8 cellular contexts compared by ENCODE assay signal in the genomic region with DNA sequence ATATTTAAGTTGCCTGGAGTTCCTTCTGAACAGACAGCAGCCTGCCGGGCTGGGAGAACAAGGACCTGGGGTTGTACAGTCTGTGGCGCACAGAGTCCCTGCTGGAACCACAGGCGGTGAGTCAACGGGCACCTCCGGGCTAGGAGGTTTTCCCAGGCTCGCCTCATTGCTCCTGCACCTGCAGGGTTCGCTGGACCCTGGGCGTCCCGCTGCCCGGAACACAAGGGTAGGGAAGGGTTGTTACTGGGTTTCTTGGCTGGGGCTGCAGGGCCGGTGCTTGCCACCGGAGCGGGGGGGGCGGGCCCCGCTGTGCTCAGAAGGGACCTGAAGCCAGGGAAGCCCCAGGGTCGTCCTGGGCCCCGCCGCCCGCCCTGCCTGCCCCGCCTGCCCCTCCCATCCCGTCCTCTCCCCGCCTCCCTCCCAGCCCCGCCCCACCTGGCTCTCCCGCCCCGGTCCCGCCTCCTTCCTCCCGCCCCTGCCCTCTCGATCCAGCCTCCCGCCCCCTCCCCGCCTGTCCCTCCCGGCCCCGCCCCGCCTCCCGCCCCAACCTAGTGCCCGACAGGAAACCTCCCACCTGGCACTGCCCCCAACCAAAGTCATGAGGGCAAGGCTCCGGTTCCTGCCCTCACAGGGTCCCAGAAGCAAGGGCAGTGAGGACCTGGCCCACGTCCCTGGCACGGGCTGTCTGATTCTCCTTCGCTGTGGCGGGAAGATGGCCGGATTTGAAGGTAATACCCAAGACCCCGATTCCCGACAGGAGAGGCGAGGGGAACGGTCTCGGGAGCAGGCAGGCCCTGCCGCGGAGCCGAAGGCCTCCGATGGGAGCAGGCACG. TPM values are rescaled to one million over a fixed set of nuclear protein-coding genes. Genes with fewer than 3 reads are reported as not detected.
DNase-seq lines count a peak whose midpoint lies in the region; ATAC-seq, FAIRE-seq and TF ChIP-seq lines count a peak whose summit lies in the region.

No MANE protein-coding gene starts in this region.

- peaks cover 7% of the 10 kb centered on the region; the same call in 2 of the 3 replicates for H3K9me3 ChIP-seq in A549
- H3K9me3 ChIP-seq in pancreas = no peaks in the 10 kb centered on the region
- H3K9me3 ChIP-seq in upper lobe of left lung = no peaks in the 10 kb centered on the region

- TF ChIP-seq POLR2A in A549 (IDR thresholded peaks at IDR 0.05; ENCODE audit: low read length) = peak; percentile 17
- no peak for TF ChIP-seq POLR2A in upper lobe of left lung (IDR thresholded peaks at IDR 0.05)

- peak overlapping the region; percentile 82 for H3K4me3 Mint-ChIP-seq in activated naive CD4-positive, alpha-beta T cell treated with anti-CD3 and anti-CD28 coated beads for 36 hours

- peaks cover 0 to 6% (median 0%) of the 10 kb centered on the region in 3 donors for H3K36me3 ChIP-seq in pancreas
- peaks cover 0 to 23% (median 17%) of the 10 kb centered on the region in 4 donors for H3K36me3 ChIP-seq in upper lobe of left lung

- ATAC-seq in A549 = peak; percentile 81 to 82
- peak; percentile 35 for ATAC-seq in GM18907 (IDR thresholded peaks at IDR 0.05; ENCODE audit: unreplicated experiment)
- ATAC-seq in pancreas = peak; percentile 82 to 92 (median 86)
- ATAC-seq in upper lobe of left lung (ENCODE audit: low FRiP score in 2 of 2) = peak; percentile 56 to 61

- H3K27me3 ChIP-seq in pancreas = no peaks in the 10 kb centered on the region
- H3K27me3 ChIP-seq in upper lobe of left lung = peaks cover 0 to 4% (median 0%) of the 10 kb centered on the region in 4 donors

- peak overlapping the region; percentile 65 for H3K27ac Mint-ChIP-seq in activated naive CD4-positive, alpha-beta T cell treated with anti-CD3 and anti-CD28 coated beads for 36 hours

- FAIRE-seq in A549 (lab: Jason Lieb, UNC) (no peak), pancreas (lab: Jason Lieb, UNC) (no peak)

- H3K9me3 Mint-ChIP-seq in activated naive CD4-positive, alpha-beta T cell treated with anti-CD3 and anti-CD28 coated beads for 36 hours = no peaks in the 10 kb centered on the region

- no peaks in the 10 kb centered on the region for H3K36me3 Mint-ChIP-seq in activated naive CD4-positive, alpha-beta T cell treated with anti-CD3 and anti-CD28 coated beads for 36 hours (ENCODE audit: low read depth)

- intact Hi-C loops in activated naive CD4-positive, alpha-beta T cell treated with anti-CD3 and anti-CD28 coated beads for 36 hours (cut with micrococcal nuclease) = loop anchor here (1.0 to 5.0 kb wide), 2 partner anchors 165 to 186 kb away; a partner anchor contains a TSS
- intact Hi-C loops in head of caudate nucleus (cut with DNase I) (no loop called here), pancreas (cut with DNase I) (no loop called here)

- in situ Hi-C loops in KBM-7 (cut with MboI; ENCODE audit: low pct_unique_long_range_greater_than_20kb, low sequenced_read_pairs) = no loop called here

- H3K4me3 ChIP-seq in A549 (peak overlapping the region; percentile 63), pancreas (peak overlapping the region; percentile 45 to 65 (median 54)), upper lobe of left lung (peak overlapping the region; percentile 56 to 68 (median 62))

- DNase-seq in A549 (ENCODE audit: low read depth in 1 of 2, low spot score in 1 of 2) (peak; percentile 75), KBM-7 (peak; percentile 52), SHP77 (lab: John Stamatoyannopoulos, UW) (peak; percentile 64 to 72), head of caudate nucleus (peak in 38 of 42 donors; percentile 42 to 86 (median 64)), pancreas (peak; percentile 88 to 94 (median 92)), upper lobe of left lung (peak; percentile 83 to 92)
- peak; percentile 82 for DNase-seq in activated naive CD4-positive, alpha-beta T cell treated with anti-CD3 and anti-CD28 coated beads for 36 hours

- H3K4me1 Mint-ChIP-seq in activated naive CD4-positive, alpha-beta T cell treated with anti-CD3 and anti-CD28 coated beads for 36 hours (ENCODE audit: low read depth) = peaks cover 22% of the 10 kb centered on the region

- H3K4me1 ChIP-seq in A549 = peaks cover 6% of the 10 kb centered on the region; the same call in 1 of the 3 replicates
- peaks cover 0 to 12% (median 10%) of the 10 kb centered on the region in 3 donors for H3K4me1 ChIP-seq in pancreas
- H3K4me1 ChIP-seq in upper lobe of left lung = peaks cover 18 to 42% (median 24%) of the 10 kb centered on the region in 4 donors

- no peak for TF ChIP-seq EP300 in A549 (IDR thresholded peaks at IDR 0.05)
- no peak for TF ChIP-seq EP300 in upper lobe of left lung (IDR thresholded peaks at IDR 0.05)

- CTCF ChIA-PET in A549 (lab: Yijun Ruan, JAX) = no interaction called here
- CTCF ChIA-PET in activated naive CD4-positive, alpha-beta T cell treated with anti-CD3 and anti-CD28 coated beads for 36 hours (lab: Charles Lee) = no interaction called here

- TF ChIP-seq CTCF in A549 (IDR thresholded peaks at IDR 0.05) = no peak
- no peak for TF ChIP-seq CTCF in pancreas (IDR thresholded peaks at IDR 0.05)
- TF ChIP-seq CTCF in upper lobe of left lung (IDR thresholded peaks at IDR 0.05) = no peak

- H3K27ac ChIP-seq in A549 (peak overlapping the region; percentile 82 to 88), pancreas (peak overlapping the region; percentile 60 to 70 (median 65)), upper lobe of left lung (peak overlapping the region; percentile 30 to 77 (median 57))

- POLR2A ChIA-PET in A549 (lab: Yijun Ruan, JAX) = interaction anchor here (0.5 kb wide), 1 partner anchor 59 kb away, joined by 3 read pairs; no protein-coding TSS in a partner anchor

- H3K4me2 ChIP-seq in A549 = peak overlapping the region; percentile 100

- no peak; a peak in 1 of 5 replicates for TF ChIP-seq RAD21 in A549 (conservative IDR thresholded peaks at IDR 0.05 in 1 of 2, IDR thresholded peaks at IDR 0.05 in 1 of 2)

- H3K27me3 Mint-ChIP-seq in activated naive CD4-positive, alpha-beta T cell treated with anti-CD3 and anti-CD28 coated beads for 36 hours (ENCODE audit: low read depth) = peaks cover 4% of the 10 kb centered on the region

- WGBS in A549 (ENCODE audit: missing lambda C conversion rate) = 11% methylated on average over 4 of the region's 51 CpGs
- WGBS in pancreas, 2 donors = 1% methylated on average over 29 to 46 of the region's 51 CpGs
- WGBS in upper lobe of left lung, 2 donors = 0 to 1% methylated on average over 5 to 36 of the region's 51 CpGs

TF ChIP-seq in A549, 52 proteins besides CTCF, POLR2A, EP300 and RAD21 (continues in another document):
- TF ChIP-seq, protein P1, sequence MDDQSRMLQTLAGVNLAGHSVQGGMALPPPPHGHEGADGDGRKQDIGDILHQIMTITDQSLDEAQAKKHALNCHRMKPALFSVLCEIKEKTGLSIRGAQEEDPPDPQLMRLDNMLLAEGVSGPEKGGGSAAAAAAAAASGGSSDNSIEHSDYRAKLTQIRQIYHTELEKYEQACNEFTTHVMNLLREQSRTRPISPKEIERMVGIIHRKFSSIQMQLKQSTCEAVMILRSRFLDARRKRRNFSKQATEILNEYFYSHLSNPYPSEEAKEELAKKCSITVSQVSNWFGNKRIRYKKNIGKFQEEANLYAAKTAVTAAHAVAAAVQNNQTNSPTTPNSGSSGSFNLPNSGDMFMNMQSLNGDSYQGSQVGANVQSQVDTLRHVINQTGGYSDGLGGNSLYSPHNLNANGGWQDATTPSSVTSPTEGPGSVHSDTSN (IDR thresholded peaks at IDR 0.05) = peak; percentile 80
- TF ChIP-seq, protein P2, sequence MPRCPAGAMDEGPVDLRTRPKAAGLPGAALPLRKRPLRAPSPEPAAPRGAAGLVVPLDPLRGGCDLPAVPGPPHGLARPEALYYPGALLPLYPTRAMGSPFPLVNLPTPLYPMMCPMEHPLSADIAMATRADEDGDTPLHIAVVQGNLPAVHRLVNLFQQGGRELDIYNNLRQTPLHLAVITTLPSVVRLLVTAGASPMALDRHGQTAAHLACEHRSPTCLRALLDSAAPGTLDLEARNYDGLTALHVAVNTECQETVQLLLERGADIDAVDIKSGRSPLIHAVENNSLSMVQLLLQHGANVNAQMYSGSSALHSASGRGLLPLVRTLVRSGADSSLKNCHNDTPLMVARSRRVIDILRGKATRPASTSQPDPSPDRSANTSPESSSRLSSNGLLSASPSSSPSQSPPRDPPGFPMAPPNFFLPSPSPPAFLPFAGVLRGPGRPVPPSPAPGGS (IDR thresholded peaks at IDR 0.05) = peak; percentile 12; the same call in 2 of the 3 replicates
- TF ChIP-seq JUN (IDR thresholded peaks at IDR 0.05) (0 out of 5 replicates have a peak, but pooled peaks of 1 of the 2 experiments have one; percentile 38), RNF2 (IDR thresholded peaks at IDR 0.05; ENCODE audit: borderline replicate concordance, low read depth) (no peak), NFE2L2 (conservative IDR thresholded peaks at IDR 0.05; ENCODE audit: low read length) (no peak), SMC3 (IDR thresholded peaks at IDR 0.05) (no peak), FOSL2 (IDR thresholded peaks at IDR 0.05) (no peak), FOSL2 (CRISPR knock-in tag; IDR thresholded peaks at IDR 0.05) (peak; percentile 20; the same call in 1 of the 2 replicates)

RNA-seq across cellular contexts. Expression of a gene that starts 6.8 kb away (rescaled TPM):
- 21.2 and 23.7 TPM in 2 replicates for polyA plus RNA-seq in A549 (2011; rRNA removed)
- polyA plus RNA-seq in A549 (2012; cell fraction: cytosol; rRNA removed) = 28.4 and 36.8 TPM in 2 replicates
- 51.5 and 60.7 TPM in 2 replicates for polyA plus RNA-seq in A549 (2012; cell fraction: nucleus; rRNA removed)
- polyA plus RNA-seq in A549 (2017; fragmentation: RNase III; extraction: RNeasy Plus Mini Kit Qiagen cat#74134 plus additional on column Dnase treatment) = 18.8 to 19.8 TPM (median 19.4 TPM) in 3 replicates
- polyA minus RNA-seq in A549 (2011; rRNA and poly(A)+ RNA removed) = 76.3 and 78.6 TPM in 2 replicates
- 10 to 100 TPM; 11.3 to 11.7 TPM for total RNA-seq in activated naive CD4-positive, alpha-beta T cell treated with anti-CD3 and anti-CD28 coated beads for 36 hours
- total RNA-seq in pancreas = 1 to 10 TPM; 4.8 to 9.9 (median 8.5) TPM
- polyA plus RNA-seq in pancreas = 10 to 100 TPM; 12.4 to 14.8 TPM
- total RNA-seq in upper lobe of left lung = 10 to 100 TPM; 12.6 to 27.2 (median 20.0) TPM

RNA-seq across cellular contexts. Expression of a gene that starts 7.0 kb away (rescaled TPM):
- 39.5 and 42.5 TPM in 2 replicates for polyA plus RNA-seq in A549 (2011; rRNA removed)
- 38.1 and 38.2 TPM in 2 replicates for polyA plus RNA-seq in A549 (2012; cell fraction: cytosol; rRNA removed)
- polyA plus RNA-seq in A549 (2012; cell fraction: nucleus; rRNA removed) = 30.4 and 31.8 TPM in 2 replicates
- polyA plus RNA-seq in A549 (2017; fragmentation: RNase III; extraction: RNeasy Plus Mini Kit Qiagen cat#74134 plus additional on column Dnase treatment) = 26.7 to 29.6 TPM (median 29.6 TPM) in 3 replicates
- polyA minus RNA-seq in A549 (2011; rRNA and poly(A)+ RNA removed) = 35.4 and 37.5 TPM in 2 replicates
- 10 to 100 TPM; 18.7 to 23.0 TPM for total RNA-seq in activated naive CD4-positive, alpha-beta T cell treated with anti-CD3 and anti-CD28 coated beads for 36 hours
- 10 to 100 TPM; 12.3 to 21.5 (median 14.7) TPM for total RNA-seq in pancreas
- polyA plus RNA-seq in pancreas = 10 to 100 TPM; 12.7 to 18.4 TPM
- total RNA-seq in upper lobe of left lung = 10 to 100 TPM; 26.7 to 62.9 (median 35.1) TPM

Comparison
In these comparisons a context has a peak if more than half of its experiments do, and no peak if none do; other contexts are left out.
1. Peak in every context shown above with its lines: DNase-seq, ATAC-seq, H3K4me3 ChIP-seq and H3K27ac ChIP-seq.
2. ATAC-seq: peak in every context shown above with its lines; median percentile 86 in pancreas; 82 in A549; 58 in upper lobe of left lung; 35 in GM18907.